Comparison of ENCODE assay signal across 26 cellular contexts in genomic region chr5:133063965-133064364, GRCh38. TPM values are rescaled to one million over a fixed set of nuclear protein-coding genes. Genes with fewer than 3 reads are reported as not detected.
A peak's percentile ranks its signal among the peaks of the same experiment; 100 is the strongest.
DNase-seq lines count a peak whose midpoint lies in the region; ATAC-seq and TF ChIP-seq lines count a peak whose summit lies in the region.
"Had no signal": no experiment of that assay in that cellular context is flagged by ENCODE, and none has a peak within 500 bp of the region (broad histone marks: within the 10 kb centered on the region; RNA-seq: fewer than 3 reads in every experiment).

No MANE protein-coding gene starts in this region.

- H3K4me3 Mint-ChIP-seq in T-helper 17 cell (no peak overlapping the region), endothelial cell (ENCODE audit: unreplicated experiment) (no peak overlapping the region)
- no peak overlapping the region for H3K4me3 Mint-ChIP-seq in stimulated activated effector memory CD8-positive, alpha-beta T cell treated with anti-CD3 and anti-CD28 coated beads, Interleukin-12 subunit alpha, Interleukin-12 subunit beta, amount 100 ng/mL, for 72 hours
- H3K4me3 Mint-ChIP-seq: activated naive CD4-positive, alpha-beta T cell treated with anti-CD3 and anti-CD28 coated beads, Interleukin-2, amount 50 U/mL, for 24 hours; activated T-helper 17 cell treated with anti-CD3 and anti-CD28 coated beads, Interleukin-2, amount 50 U/mL, for 72 hours; neural progenitor cell; stimulated activated naive B cell treated with anti-CD40 and anti-IgM and Interleukin-4, amounts not matched to agents 10 μg/mL and 1 μg/mL and 100 μg/mL, for 72 hours; T-helper 1 cell treated with Interleukin-12 subunit alpha and Interleukin-12 subunit beta and Interleukin-4 antibody, amounts not matched to agents 30 μg/mL and 1 μg/mL, for 36 hours had no signal

- H3K27me3 Mint-ChIP-seq in T-helper 17 cell (no peaks in the 10 kb centered on the region), endothelial cell (ENCODE audit: unreplicated experiment) (no peaks in the 10 kb centered on the region)
- H3K27me3 Mint-ChIP-seq: activated naive CD4-positive, alpha-beta T cell treated with anti-CD3 and anti-CD28 coated beads, Interleukin-2, amount 50 U/mL, for 24 hours; activated T-helper 17 cell treated with anti-CD3 and anti-CD28 coated beads, Interleukin-2, amount 50 U/mL, for 72 hours; stimulated activated naive B cell treated with anti-CD40 and anti-IgM and Interleukin-4, amounts not matched to agents 10 μg/mL and 1 μg/mL and 100 μg/mL, for 72 hours had no signal

- H3K4me1 Mint-ChIP-seq in T-helper 17 cell: peaks cover 25% of the 10 kb centered on the region
- H3K4me1 Mint-ChIP-seq in stimulated activated effector memory CD8-positive, alpha-beta T cell treated with anti-CD3 and anti-CD28 coated beads, Interleukin-12 subunit alpha, Interleukin-12 subunit beta, amount 100 ng/mL, for 72 hours: peaks cover 36% of the 10 kb centered on the region
- H3K4me1 Mint-ChIP-seq in endothelial cell (ENCODE audit: unreplicated experiment): peaks cover 9% of the 10 kb centered on the region
- H3K4me1 Mint-ChIP-seq: neural progenitor cell had no signal

- no peaks in the 10 kb centered on the region for H3K9me3 ChIP-seq in T-helper 17 cell (ENCODE audit: control insufficient read depth, low read length, poor library complexity, severe bottlenecking)
- H3K9me3 ChIP-seq: heart right ventricle, Peyer's patch had no signal

- no peaks in the 10 kb centered on the region for H3K27me3 ChIP-seq in foreskin keratinocyte
- H3K27me3 ChIP-seq: heart right ventricle, neural progenitor cell, Peyer's patch had no signal

- no peaks in the 10 kb centered on the region for H3K9me3 Mint-ChIP-seq in stimulated activated effector memory CD8-positive, alpha-beta T cell treated with anti-CD3 and anti-CD28 coated beads, Interleukin-12 subunit alpha, Interleukin-12 subunit beta, amount 100 ng/mL, for 72 hours
- H3K9me3 Mint-ChIP-seq in endothelial cell (ENCODE audit: unreplicated experiment): no peaks in the 10 kb centered on the region
- H3K9me3 Mint-ChIP-seq: activated naive CD4-positive, alpha-beta T cell treated with anti-CD3 and anti-CD28 coated beads, Interleukin-2, amount 50 U/mL, for 24 hours; activated T-helper 17 cell treated with anti-CD3 and anti-CD28 coated beads, Interleukin-2, amount 50 U/mL, for 72 hours; neural progenitor cell; stimulated activated naive B cell treated with anti-CD40 and anti-IgM and Interleukin-4, amounts not matched to agents 10 μg/mL and 1 μg/mL and 100 μg/mL, for 72 hours; T-helper 1 cell treated with Interleukin-12 subunit alpha and Interleukin-12 subunit beta and Interleukin-4 antibody, amounts not matched to agents 30 μg/mL and 1 μg/mL, for 36 hours had no signal

- no peak for ATAC-seq in T-helper 17 cell
- ATAC-seq in foreskin keratinocyte: peak; percentile 41
- no peak for ATAC-seq in stimulated activated effector memory CD8-positive, alpha-beta T cell treated with anti-CD3 and anti-CD28 coated beads, Interleukin-12 subunit alpha, Interleukin-12 subunit beta, amount 100 ng/mL, for 72 hours
- ATAC-seq in Right ventricle myocardium inferior: no peak
- no peak for ATAC-seq in GM21786 (IDR thresholded peaks at IDR 0.05; ENCODE audit: unreplicated experiment)
- ATAC-seq: activated CD4-positive, CD25-positive, alpha-beta regulatory T cell treated with anti-CD3 and anti-CD28 coated beads, Interleukin-2, amount 50 U/mL, for 24 hours; activated T-helper 17 cell treated with anti-CD3 and anti-CD28 coated beads, Interleukin-2, amount 50 U/mL, for 72 hours; heart right ventricle; left colon; sciatic nerve; stimulated activated naive B cell treated with anti-CD40 and anti-IgM and Interleukin-4, amounts not matched to agents 10 μg/mL and 1 μg/mL and 100 μg/mL, for 72 hours had no signal

- TF ChIP-seq CTCF in foreskin keratinocyte (conservative IDR thresholded peaks at IDR 0.05) (no peak), endothelial cell (IDR thresholded peaks at IDR 0.05; ENCODE audit: unreplicated experiment) (no peak)

- intact Hi-C loops in Right ventricle myocardium inferior (cut with DNase I): no loop called here

- H3K4me1 ChIP-seq in foreskin keratinocyte: peaks cover 4% of the 10 kb centered on the region
- H3K4me1 ChIP-seq: neural progenitor cell had no signal

- peak overlapping the region; percentile 50 for H3K27ac ChIP-seq in foreskin keratinocyte
- H3K27ac ChIP-seq: heart right ventricle, neural progenitor cell, parathyroid adenoma had no signal

- peak overlapping the region; percentile 16 for H3K27ac Mint-ChIP-seq in T-helper 17 cell
- H3K27ac Mint-ChIP-seq in stimulated activated effector memory CD8-positive, alpha-beta T cell treated with anti-CD3 and anti-CD28 coated beads, Interleukin-12 subunit alpha, Interleukin-12 subunit beta, amount 100 ng/mL, for 72 hours: peak overlapping the region; percentile 41
- no peak overlapping the region for H3K27ac Mint-ChIP-seq in endothelial cell (ENCODE audit: unreplicated experiment)
- H3K27ac Mint-ChIP-seq: activated naive CD4-positive, alpha-beta T cell treated with anti-CD3 and anti-CD28 coated beads, Interleukin-2, amount 50 U/mL, for 24 hours; activated T-helper 17 cell treated with anti-CD3 and anti-CD28 coated beads, Interleukin-2, amount 50 U/mL, for 72 hours; neural progenitor cell; stimulated activated naive B cell treated with anti-CD40 and anti-IgM and Interleukin-4, amounts not matched to agents 10 μg/mL and 1 μg/mL and 100 μg/mL, for 72 hours; T-helper 1 cell treated with Interleukin-12 subunit alpha and Interleukin-12 subunit beta and Interleukin-4 antibody, amounts not matched to agents 30 μg/mL and 1 μg/mL, for 36 hours had no signal

- H3K36me3 Mint-ChIP-seq in T-helper 17 cell (ENCODE audit: low read depth) (peaks cover 11% of the 10 kb centered on the region), endothelial cell (ENCODE audit: low read depth, unreplicated experiment) (peaks cover 13% of the 10 kb centered on the region)
- H3K36me3 Mint-ChIP-seq in stimulated activated effector memory CD8-positive, alpha-beta T cell treated with anti-CD3 and anti-CD28 coated beads, Interleukin-12 subunit alpha, Interleukin-12 subunit beta, amount 100 ng/mL, for 72 hours: peaks cover 49% of the 10 kb centered on the region

- peak; percentile 63 for DNase-seq in M059J (ENCODE audit: low read depth)
- DNase-seq in T-helper 17 cell: no peak
- peak; percentile 42 to 75 for DNase-seq in foreskin keratinocyte
- no peak for DNase-seq in stimulated activated effector memory CD8-positive, alpha-beta T cell treated with anti-CD3 and anti-CD28 coated beads, Interleukin-12 subunit alpha, Interleukin-12 subunit beta, amount 100 ng/mL, for 72 hours (ENCODE audit: low spot score in 2 of 2)
- DNase-seq in endothelial cell (ENCODE audit: low spot score): no peak
- DNase-seq in Right ventricle myocardium inferior (ENCODE audit: missing footprints): no peak
- DNase-seq: activated CD4-positive, alpha-beta T cell treated with anti-CD3 and anti-CD28 coated beads, Interleukin-2, amount 50 U/mL, for 48 hours; aorta; dermis blood vessel endothelial cell; EL; heart right ventricle; left colon; NCI-H1694 treated with DMSO at 0.1 percent for 48 hours; NCI-H510A; NK-92 treated with Interleukin-12 subunit alpha and Interleukin-12 subunit beta, amount 100 ng/mL, for 24 hours; Peyer's patch; stimulated activated CD4-positive, alpha-beta T cell treated with anti-CD3 and anti-CD28 coated beads, Interleukin-4, amount 100 ng/mL, for 4 hours; stimulated activated naive B cell treated with anti-CD40 and anti-IgM and Interleukin-4, amounts not matched to agents 10 μg/mL and 1 μg/mL and 100 μg/mL, for 72 hours had no signal

RNA-seq across cellular contexts. Expression of gene HSPA4, which starts 12.2 kb away (rescaled TPM):
- 93.8 and 115 TPM in 2 replicates for total RNA-seq in M059J (2014; rRNA removed; shearing (Covaris generic))
- total RNA-seq in T-helper 17 cell: 10 to 100 TPM; 49.3 to 50.1 TPM
- total RNA-seq in foreskin keratinocyte: 134 and 163 TPM in 2 replicates
- 137 and 173 TPM in 2 replicates for polyA plus RNA-seq in foreskin keratinocyte
- 162 TPM for total RNA-seq in endothelial cell (ENCODE audit: unreplicated experiment)
- 77.4 TPM for total RNA-seq in Right ventricle myocardium inferior

RNA-seq across cellular contexts. Expression of gene ZCCHC10, which starts 37.6 kb away (rescaled TPM):
- total RNA-seq in M059J (2014; rRNA removed; shearing (Covaris generic)): 45.1 and 46.4 TPM in 2 replicates
- total RNA-seq in T-helper 17 cell: 10 to 100 TPM; 12.9 to 18.1 TPM
- 29.7 and 31.9 TPM in 2 replicates for total RNA-seq in foreskin keratinocyte
- polyA plus RNA-seq in foreskin keratinocyte: 21.9 and 24.0 TPM in 2 replicates
- 33.0 TPM for total RNA-seq in endothelial cell (ENCODE audit: unreplicated experiment)
- 18.4 TPM for total RNA-seq in Right ventricle myocardium inferior

Comparison
In these comparisons a context has a peak if more than half of its experiments do, and no peak if none do; other contexts are left out.
1. DNase-seq: peak in M059J (single experiment) and foreskin keratinocyte (2 of 2); none in T-helper 17 cell (0 of 3), stimulated activated effector memory CD8-positive, alpha-beta T cell treated with anti-CD3 and anti-CD28 coated beads, Interleukin-12 subunit alpha, Interleukin-12 subunit beta, amount 100 ng/mL, for 72 hours (0 of 2), endothelial cell (single experiment) and Right ventricle myocardium inferior (single experiment).